20 cellular contexts compared by ENCODE assay signal in the genomic region with DNA sequence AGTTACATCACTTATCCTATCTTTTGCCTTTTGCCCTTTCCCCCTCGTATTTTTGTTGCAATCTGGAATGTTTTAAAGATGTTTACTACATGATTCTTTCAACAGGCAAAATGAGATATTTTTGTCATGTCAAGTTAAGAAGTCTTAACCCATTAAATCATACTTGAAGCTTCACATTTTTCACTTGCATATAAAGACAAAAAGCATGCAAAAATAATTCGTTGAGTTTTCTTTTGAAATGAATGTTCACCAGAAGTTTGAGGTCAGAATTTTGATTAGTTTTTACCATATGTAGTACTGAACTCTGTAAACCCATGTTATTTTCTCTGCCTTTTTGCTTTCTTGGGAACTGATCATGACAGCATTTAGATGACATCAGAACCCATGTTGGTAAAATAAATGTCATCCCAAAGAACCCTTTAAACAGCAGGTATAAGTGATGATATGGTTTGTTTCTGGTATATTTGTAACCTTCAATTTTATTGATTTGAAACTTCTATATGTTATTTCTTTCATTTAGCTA.
A peak's percentile ranks its signal among the peaks of the same experiment; 100 is the strongest.
DNase-seq lines count a peak whose midpoint lies in the region; ATAC-seq and TF ChIP-seq lines count a peak whose summit lies in the region.
"Had no signal": no experiment of that assay in that cellular context is flagged by ENCODE, and none has a peak within 500 bp of the region (broad histone marks: within the 10 kb centered on the region; RNA-seq: fewer than 3 reads in every experiment).

No MANE protein-coding gene starts in this region.

- no peak overlapping the region for H2AFZ ChIP-seq in MM.1S (ENCODE audit: low read length)

- H3K27ac Mint-ChIP-seq in HFFc6 = peak overlapping the region; percentile 75; the same call in 1 of the 2 replicates
- H3K27ac Mint-ChIP-seq: activated B cell treated with CpG ODN at 0.5 μM for 24 hours, B cell, T-helper 17 cell had no signal

- TF ChIP-seq CTCF in HFFc6 (IDR thresholded peaks at IDR 0.05) (no peak), ascending aorta (IDR thresholded peaks at IDR 0.05) (no peak), lower lobe of right lung (IDR thresholded peaks at IDR 0.05) (no peak), suprapubic skin (IDR thresholded peaks at IDR 0.05) (no peak), MM.1S (IDR thresholded peaks at IDR 0.05; ENCODE audit: low read length) (no peak)

- no peak for DNase-seq in HFFc6
- no peak for DNase-seq in ascending aorta (ENCODE audit: low spot score in 2 of 2)
- DNase-seq in lower lobe of right lung = no peak
- no peak for DNase-seq in suprapubic skin (ENCODE audit: low spot score in 2 of 2)
- no peak for DNase-seq in stimulated activated CD4-positive, alpha-beta T cell treated with anti-CD3 and anti-CD28 coated beads, Interleukin-4, amount 100 ng/mL, for 4 hours
- DNase-seq in MM.1S = no peak
- no peak for DNase-seq in NK-92 (lab: John Stamatoyannopoulos, UW; ENCODE audit: unreplicated experiment)
- DNase-seq: activated B cell treated with CpG ODN at 0.5 μM for 24 hours; activated CD8-positive, alpha-beta memory T cell treated with anti-CD3 and anti-CD28 coated beads for 24 hours; activated effector memory CD4-positive, alpha-beta T cell treated with anti-CD3 and anti-CD28 coated beads, Interleukin-2, amount 50 U/mL, for 16 hours; effector CD4-positive, alpha-beta T cell; H9; hippocampal formation; mucosa of descending colon; NCI-H146; NCI-H345; occipital lobe; stimulated activated naive CD8-positive, alpha-beta T cell treated with anti-CD3 and anti-CD28 coated beads, Interleukin-15, amount 100 ng/mL, for 72 hours; T-helper 17 cell had no signal

- no peak for TF ChIP-seq POLR2A in suprapubic skin (IDR thresholded peaks at IDR 0.05)

- H3K36me3 ChIP-seq in ascending aorta (no peaks in the 10 kb centered on the region), lower lobe of right lung (peaks cover 18% of the 10 kb centered on the region), suprapubic skin (no peaks in the 10 kb centered on the region), MM.1S (replicated peaks; ENCODE audit: insufficient read depth, low read length) (0 out of 2 replicates have a peak, but pooled peaks cover 9% of the 10 kb centered on the region)

- peaks cover 67% of the 10 kb centered on the region for H3K4me1 Mint-ChIP-seq in HFFc6 (ENCODE audit: low read depth)
- H3K4me1 Mint-ChIP-seq: activated B cell treated with CpG ODN at 0.5 μM for 24 hours; B cell; stimulated activated naive CD8-positive, alpha-beta T cell treated with anti-CD3 and anti-CD28 coated beads, Interleukin-15, amount 100 ng/mL, for 72 hours; T-helper 17 cell had no signal

- no peak overlapping the region for H3K4me2 ChIP-seq in MM.1S (ENCODE audit: low read depth, low read length)

- intact Hi-C loops in ascending aorta (cut with DNase I) = loop anchor here (2.0 to 5.0 kb wide), 6 partner anchors 57 to 447 kb away; a partner anchor contains a TSS
- intact Hi-C loops in lower lobe of right lung (cut with DNase I) = no loop called here

- no peaks in the 10 kb centered on the region for H3K9me3 Mint-ChIP-seq in HFFc6
- H3K9me3 Mint-ChIP-seq: activated B cell treated with CpG ODN at 0.5 μM for 24 hours; H9; stimulated activated naive CD8-positive, alpha-beta T cell treated with anti-CD3 and anti-CD28 coated beads, Interleukin-15, amount 100 ng/mL, for 72 hours had no signal

- H4K20me1 ChIP-seq in MM.1S (ENCODE audit: insufficient read depth, low read length) = no peaks in the 10 kb centered on the region

- H3K27ac ChIP-seq in ascending aorta (peak overlapping the region; percentile 89 to 91), lower lobe of right lung (peak overlapping the region; percentile 46), suprapubic skin (peak overlapping the region; percentile 43), MM.1S (ENCODE audit: low read length) (no peak overlapping the region)

- H3K9me3 ChIP-seq in ascending aorta = no peaks in the 10 kb centered on the region
- no peaks in the 10 kb centered on the region for H3K9me3 ChIP-seq in lower lobe of right lung
- H3K9me3 ChIP-seq in suprapubic skin = no peaks in the 10 kb centered on the region
- no peaks in the 10 kb centered on the region for H3K9me3 ChIP-seq in MM.1S (replicated peaks; ENCODE audit: insufficient read depth, low read length)
- H3K9me3 ChIP-seq: mucosa of descending colon had no signal

- H3K36me3 Mint-ChIP-seq in HFFc6 (ENCODE audit: low read depth) = peaks cover 60% of the 10 kb centered on the region

- WGBS in suprapubic skin = 36% methylated on average over 2 of the region's 2 CpGs

- no peak for TF ChIP-seq EP300 in suprapubic skin (IDR thresholded peaks at IDR 0.05)

- no peak for ATAC-seq in lower lobe of right lung
- ATAC-seq: mucosa of descending colon; stimulated activated naive CD8-positive, alpha-beta T cell treated with anti-CD3 and anti-CD28 coated beads, Interleukin-15, amount 100 ng/mL, for 72 hours; T-helper 17 cell had no signal

- peaks cover 1% of the 10 kb centered on the region; the same call in 1 of the 2 replicates for H3K27me3 Mint-ChIP-seq in HFFc6 (ENCODE audit: insufficient read depth)
- H3K27me3 Mint-ChIP-seq: activated B cell treated with CpG ODN at 0.5 μM for 24 hours; B cell; stimulated activated naive CD8-positive, alpha-beta T cell treated with anti-CD3 and anti-CD28 coated beads, Interleukin-15, amount 100 ng/mL, for 72 hours; T-helper 17 cell had no signal

- no peaks in the 10 kb centered on the region for H3F3A ChIP-seq in MM.1S (ENCODE audit: insufficient read depth, low read length)

- H3K4me3 ChIP-seq in ascending aorta (no peak overlapping the region), lower lobe of right lung (no peak overlapping the region), suprapubic skin (no peak overlapping the region), MM.1S (ENCODE audit: low read length) (no peak overlapping the region)
- H3K4me3 ChIP-seq: mucosa of descending colon had no signal

- H3K4me1 ChIP-seq in ascending aorta (peaks cover 28 to 74% of the 10 kb centered on the region in 2 donors), lower lobe of right lung (peaks cover 56% of the 10 kb centered on the region), suprapubic skin (peaks cover 50% of the 10 kb centered on the region), MM.1S (ENCODE audit: low read length) (no peaks in the 10 kb centered on the region)

- H3K9me2 ChIP-seq in MM.1S (replicated peaks; ENCODE audit: insufficient read depth, low read length) = no peaks in the 10 kb centered on the region

- peak overlapping the region; percentile 4; the same call in 1 of the 2 replicates for H3K4me3 Mint-ChIP-seq in HFFc6
- H3K4me3 Mint-ChIP-seq: activated B cell treated with CpG ODN at 0.5 μM for 24 hours; B cell; H9; stimulated activated naive CD8-positive, alpha-beta T cell treated with anti-CD3 and anti-CD28 coated beads, Interleukin-15, amount 100 ng/mL, for 72 hours; T-helper 17 cell had no signal

- H3K79me2 ChIP-seq in MM.1S (ENCODE audit: low read length) = peaks cover 58% of the 10 kb centered on the region

- H3K27me3 ChIP-seq in ascending aorta (no peaks in the 10 kb centered on the region), lower lobe of right lung (ENCODE audit: low read depth) (no peaks in the 10 kb centered on the region), suprapubic skin (no peaks in the 10 kb centered on the region), MM.1S (replicated peaks; ENCODE audit: insufficient read depth, low read length) (no peaks in the 10 kb centered on the region)

- H3K9ac ChIP-seq in MM.1S (ENCODE audit: low read length) = no peak overlapping the region
